In the genomic region with DNA sequence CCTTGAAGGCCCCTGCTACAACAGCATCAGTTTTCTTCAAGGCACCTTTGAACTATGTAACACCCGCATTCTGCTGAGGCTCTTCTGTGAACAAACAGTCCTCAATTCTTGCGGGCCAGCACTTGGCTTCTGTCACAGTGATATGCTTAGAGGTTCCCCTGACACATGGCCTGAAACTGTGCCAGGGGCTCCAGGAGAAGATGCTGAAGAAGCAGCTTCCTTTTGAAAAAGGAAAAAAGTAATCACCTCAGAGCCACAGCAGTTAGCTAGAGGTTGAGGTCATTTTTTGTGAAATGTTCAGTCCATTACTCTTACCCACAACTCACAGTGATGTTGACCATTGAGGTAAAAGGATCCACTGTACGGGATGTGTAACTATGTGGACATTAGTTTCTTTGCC, we compare ENCODE assay signal across 9 cellular contexts.
DNase-seq lines count a peak whose midpoint lies in the region; ATAC-seq and TF ChIP-seq lines count a peak whose summit lies in the region.
"Had no signal": no experiment of that assay in that cellular context is flagged by ENCODE, and none has a peak within 500 bp of the region (broad histone marks: within the 10 kb centered on the region; RNA-seq: fewer than 3 reads in every experiment).

No MANE protein-coding gene starts in this region.

- H3K9me2 ChIP-seq in hepatocyte (replicated peaks; ENCODE audit: insufficient read depth), result no peaks in the 10 kb centered on the region

- H3K9me3 ChIP-seq in hepatocyte (ENCODE audit: low read depth) (no peaks in the 10 kb centered on the region), tibial artery (no peaks in the 10 kb centered on the region)

- no peaks in the 10 kb centered on the region for H3K9me3 Mint-ChIP-seq in activated naive CD4-positive, alpha-beta T cell treated with anti-CD3 and anti-CD28 coated beads, Interleukin-2, amount 50 U/mL, for 24 hours
- no peaks in the 10 kb centered on the region for H3K9me3 Mint-ChIP-seq in activated T-helper 17 cell treated with anti-CD3 and anti-CD28 coated beads, Interleukin-2, amount 50 U/mL, for 72 hours

- H3K4me2 ChIP-seq in hepatocyte, result no peak overlapping the region

- no peaks in the 10 kb centered on the region for H3K27me3 Mint-ChIP-seq in activated naive CD4-positive, alpha-beta T cell treated with anti-CD3 and anti-CD28 coated beads, Interleukin-2, amount 50 U/mL, for 24 hours
- no peaks in the 10 kb centered on the region for H3K27me3 Mint-ChIP-seq in activated T-helper 17 cell treated with anti-CD3 and anti-CD28 coated beads, Interleukin-2, amount 50 U/mL, for 72 hours

- no peaks in the 10 kb centered on the region for H4K20me1 ChIP-seq in hepatocyte (ENCODE audit: insufficient read depth, poor library complexity, severe bottlenecking)

- no peak overlapping the region for H3K4me3 Mint-ChIP-seq in activated naive CD4-positive, alpha-beta T cell treated with anti-CD3 and anti-CD28 coated beads, Interleukin-2, amount 50 U/mL, for 24 hours
- peak overlapping the region; percentile 96 for H3K4me3 Mint-ChIP-seq in activated T-helper 17 cell treated with anti-CD3 and anti-CD28 coated beads, Interleukin-2, amount 50 U/mL, for 72 hours

- no peak for DNase-seq in activated naive CD4-positive, alpha-beta T cell treated with anti-CD3 and anti-CD28 coated beads, Interleukin-2, amount 50 U/mL, for 16 hours
- DNase-seq in hepatocyte (ENCODE audit: low spot score), result no peak
- DNase-seq in tibial artery, result no peak
- no peak for DNase-seq in HuH-7.5 (ENCODE audit: low spot score)
- DNase-seq in HEK293T (ENCODE audit: extremely low spot score), result no peak
- DNase-seq: nucleus accumbens had no signal

- H3K79me2 ChIP-seq in hepatocyte, result peaks cover 10% of the 10 kb centered on the region

- 68% methylated on average over 3 of the region's 3 CpGs for WGBS in hepatocyte (ENCODE audit: low lambda C conversion rate, missing lambda C conversion rate)

- H3K4me3 ChIP-seq in hepatocyte (no peak overlapping the region), tibial artery (no peak overlapping the region)

- POLR2A ChIA-PET in HEK293T (lab: Yijun Ruan, JAX), result no interaction called here

- CTCF ChIA-PET in HEK293T (lab: Yijun Ruan, JAX), result no interaction called here

- no peak overlapping the region for H2AFZ ChIP-seq in hepatocyte

- H3K36me3 ChIP-seq in hepatocyte (replicated peaks; ENCODE audit: insufficient read depth, low read depth) (no peaks in the 10 kb centered on the region), tibial artery (no peaks in the 10 kb centered on the region)

- peaks cover 32% of the 10 kb centered on the region for H3K4me1 Mint-ChIP-seq in activated naive CD4-positive, alpha-beta T cell treated with anti-CD3 and anti-CD28 coated beads, Interleukin-2, amount 50 U/mL, for 24 hours
- peaks cover 18% of the 10 kb centered on the region for H3K4me1 Mint-ChIP-seq in activated T-helper 17 cell treated with anti-CD3 and anti-CD28 coated beads, Interleukin-2, amount 50 U/mL, for 72 hours

- H3K36me3 Mint-ChIP-seq in activated naive CD4-positive, alpha-beta T cell treated with anti-CD3 and anti-CD28 coated beads, Interleukin-2, amount 50 U/mL, for 24 hours, result no peaks in the 10 kb centered on the region
- peaks cover 26% of the 10 kb centered on the region for H3K36me3 Mint-ChIP-seq in activated T-helper 17 cell treated with anti-CD3 and anti-CD28 coated beads, Interleukin-2, amount 50 U/mL, for 72 hours (ENCODE audit: low read depth)

- H3K27me3 ChIP-seq in hepatocyte, result no peaks in the 10 kb centered on the region
- H3K27me3 ChIP-seq in tibial artery, result no peaks in the 10 kb centered on the region

- H3K4me1 ChIP-seq in hepatocyte (ENCODE audit: insufficient read depth) (peaks cover 14% of the 10 kb centered on the region), tibial artery (peaks cover 0 to 37% (median 14%) of the 10 kb centered on the region in 4 donors)

- ATAC-seq in activated T-helper 17 cell treated with anti-CD3 and anti-CD28 coated beads, Interleukin-2, amount 50 U/mL, for 72 hours (replicated peaks), result peak; percentile 20
- ATAC-seq in GM18873 (IDR thresholded peaks at IDR 0.05; ENCODE audit: low FRiP score, unreplicated experiment), result no peak

- H3K27ac ChIP-seq in hepatocyte (peak overlapping the region; percentile 7), tibial artery (peak overlapping the region; percentile 23 to 84)

- intact Hi-C loops in tibial artery (cut with DNase I; ENCODE audit: low total_unique reads), result no loop called here

- peak overlapping the region; percentile 71 for H3K27ac Mint-ChIP-seq in activated naive CD4-positive, alpha-beta T cell treated with anti-CD3 and anti-CD28 coated beads, Interleukin-2, amount 50 U/mL, for 24 hours
- peak overlapping the region; percentile 79 for H3K27ac Mint-ChIP-seq in activated T-helper 17 cell treated with anti-CD3 and anti-CD28 coated beads, Interleukin-2, amount 50 U/mL, for 72 hours

- TF ChIP-seq CTCF in hepatocyte (IDR thresholded peaks at IDR 0.05; ENCODE audit: poor library complexity) (no peak), tibial artery (IDR thresholded peaks at IDR 0.05) (no peak)

TF ChIP-seq in HEK293T, 16 proteins besides CTCF, POLR2A, EP300 and RAD21:
- no peak for TF ChIP-seq FOXM1 (IDR thresholded peaks at IDR 0.05; ENCODE audit: borderline replicate concordance)
- no peak for TF ChIP-seq FOXK2 (IDR thresholded peaks at IDR 0.05)
- TF ChIP-seq, protein P1, sequence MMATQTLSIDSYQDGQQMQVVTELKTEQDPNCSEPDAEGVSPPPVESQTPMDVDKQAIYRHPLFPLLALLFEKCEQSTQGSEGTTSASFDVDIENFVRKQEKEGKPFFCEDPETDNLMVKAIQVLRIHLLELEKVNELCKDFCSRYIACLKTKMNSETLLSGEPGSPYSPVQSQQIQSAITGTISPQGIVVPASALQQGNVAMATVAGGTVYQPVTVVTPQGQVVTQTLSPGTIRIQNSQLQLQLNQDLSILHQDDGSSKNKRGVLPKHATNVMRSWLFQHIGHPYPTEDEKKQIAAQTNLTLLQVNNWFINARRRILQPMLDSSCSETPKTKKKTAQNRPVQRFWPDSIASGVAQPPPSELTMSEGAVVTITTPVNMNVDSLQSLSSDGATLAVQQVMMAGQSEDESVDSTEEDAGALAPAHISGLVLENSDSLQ (IDR thresholded peaks at IDR 0.05), result no peak
